ENCODE assay signal across 35 cellular contexts in the genomic region with DNA sequence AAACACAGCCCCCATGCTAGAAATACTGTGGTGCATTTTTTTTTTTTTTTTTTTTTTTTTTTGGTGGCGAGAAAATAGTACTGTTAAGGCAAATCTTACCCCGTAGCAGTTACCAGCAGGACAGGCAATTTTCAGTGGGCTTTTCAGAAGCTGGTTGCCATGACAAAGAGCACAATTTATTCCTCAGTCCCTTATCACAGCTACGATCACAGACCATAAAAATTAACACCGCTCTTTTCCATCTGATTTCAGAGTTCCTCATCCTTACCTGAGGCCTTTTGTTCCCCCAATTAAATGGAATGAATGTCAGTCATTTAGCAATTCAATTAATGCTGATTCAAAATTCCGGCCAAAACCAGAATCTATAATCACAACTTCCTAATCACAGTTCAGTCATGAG. TPM values are rescaled to one million over a fixed set of nuclear protein-coding genes. Genes with fewer than 3 reads are reported as not detected.
DNase-seq lines count a peak whose midpoint lies in the region; ATAC-seq and TF ChIP-seq lines count a peak whose summit lies in the region.
"Had no signal": no experiment of that assay in that cellular context is flagged by ENCODE, and none has a peak within 500 bp of the region (broad histone marks: within the 10 kb centered on the region; RNA-seq: fewer than 3 reads in every experiment).

No MANE protein-coding gene starts in this region.

- no peaks in the 10 kb centered on the region for H3K9me3 Mint-ChIP-seq in mesothelial cell of epicardium
- H3K9me3 Mint-ChIP-seq in stimulated activated effector memory CD8-positive, alpha-beta T cell treated with anti-CD3 and anti-CD28 coated beads, Interleukin-12 subunit alpha, Interleukin-12 subunit beta, amount 100 ng/mL, for 72 hours: no peaks in the 10 kb centered on the region
- H3K9me3 Mint-ChIP-seq: activated CD4-positive, alpha-beta T cell treated with anti-CD3 and anti-CD28 coated beads, Interleukin-2, amount 10 ng/mL, durations not matched to agents 24 days and 14 days; CD4-positive, alpha-beta T cell; natural killer cell; stimulated activated naive B cell treated with anti-CD40 and anti-IgM and Interleukin-4, amounts not matched to agents 10 μg/mL and 1 μg/mL and 100 μg/mL, for 72 hours had no signal

- ATAC-seq in SK-N-SH treated with all-trans-retinoic acid at 6 μM for 48 hours: no peak
- ATAC-seq in GM19351 (IDR thresholded peaks at IDR 0.05; ENCODE audit: unreplicated experiment): no peak
- no peak for ATAC-seq in stimulated activated effector memory CD8-positive, alpha-beta T cell treated with anti-CD3 and anti-CD28 coated beads, Interleukin-12 subunit alpha, Interleukin-12 subunit beta, amount 100 ng/mL, for 72 hours
- ATAC-seq: A549; mucosa of descending colon; natural killer cell; stimulated activated naive B cell treated with anti-CD40 and anti-IgM and Interleukin-4, amounts not matched to agents 10 μg/mL and 1 μg/mL and 100 μg/mL, for 72 hours had no signal

- no peak for TF ChIP-seq EP300 in SK-N-SH (IDR thresholded peaks at IDR 0.05; ENCODE audit: borderline replicate concordance in 1 of 2, low read depth in 1 of 2, low read length in 1 of 2)

- H3K27ac ChIP-seq in SK-N-SH (ENCODE audit: low read depth in 2 of 2, low read length in 1 of 2): peak overlapping the region in 1 of 2 experiments; percentile 48; a peak in 1 of 4 replicates
- H3K27ac ChIP-seq: A549, epithelial cell of prostate, Peyer's patch, skin epidermis, WERI-Rb-1 had no signal

- peak overlapping the region; percentile 96 for H3K27ac Mint-ChIP-seq in mesothelial cell of epicardium
- H3K27ac Mint-ChIP-seq in stimulated activated effector memory CD8-positive, alpha-beta T cell treated with anti-CD3 and anti-CD28 coated beads, Interleukin-12 subunit alpha, Interleukin-12 subunit beta, amount 100 ng/mL, for 72 hours: no peak overlapping the region
- H3K27ac Mint-ChIP-seq: activated CD4-positive, alpha-beta T cell treated with anti-CD3 and anti-CD28 coated beads, Interleukin-2, amount 10 ng/mL, durations not matched to agents 24 days and 14 days; activated naive CD8-positive, alpha-beta T cell; CD4-positive, alpha-beta T cell; natural killer cell; stimulated activated naive B cell treated with anti-CD40 and anti-IgM and Interleukin-4, amounts not matched to agents 10 μg/mL and 1 μg/mL and 100 μg/mL, for 72 hours had no signal

- no peak overlapping the region for H3K4me3 Mint-ChIP-seq in mesothelial cell of epicardium
- H3K4me3 Mint-ChIP-seq in stimulated activated effector memory CD8-positive, alpha-beta T cell treated with anti-CD3 and anti-CD28 coated beads, Interleukin-12 subunit alpha, Interleukin-12 subunit beta, amount 100 ng/mL, for 72 hours: no peak overlapping the region
- H3K4me3 Mint-ChIP-seq: activated CD4-positive, alpha-beta T cell treated with anti-CD3 and anti-CD28 coated beads, Interleukin-2, amount 10 ng/mL, durations not matched to agents 24 days and 14 days; activated naive CD8-positive, alpha-beta T cell; CD4-positive, alpha-beta T cell; natural killer cell; stimulated activated naive B cell treated with anti-CD40 and anti-IgM and Interleukin-4, amounts not matched to agents 10 μg/mL and 1 μg/mL and 100 μg/mL, for 72 hours had no signal

- H3K27me3 Mint-ChIP-seq in mesothelial cell of epicardium (ENCODE audit: low read depth): no peaks in the 10 kb centered on the region
- H3K27me3 Mint-ChIP-seq: activated CD4-positive, alpha-beta T cell treated with anti-CD3 and anti-CD28 coated beads, Interleukin-2, amount 10 ng/mL, durations not matched to agents 24 days and 14 days; activated naive CD8-positive, alpha-beta T cell; CD4-positive, alpha-beta T cell; stimulated activated naive B cell treated with anti-CD40 and anti-IgM and Interleukin-4, amounts not matched to agents 10 μg/mL and 1 μg/mL and 100 μg/mL, for 72 hours had no signal

- no peaks in the 10 kb centered on the region for H3K9me3 ChIP-seq in SK-N-SH
- H3K9me3 ChIP-seq: A549, mucosa of descending colon, Peyer's patch had no signal

- DNase-seq in SK-N-SH (peak; percentile 48), NCI-H748 treated with DMSO at 0.1 percent for 48 hours (lab: John Stamatoyannopoulos, UW) (peak; percentile 98), mesothelial cell of epicardium (ENCODE audit: low spot score in 2 of 2, unreplicated experiment in 2 of 2) (no peak), NK-92 (lab: John Stamatoyannopoulos, UW; ENCODE audit: unreplicated experiment) (no peak), SK-N-DZ (ENCODE audit: low spot score) (no peak)
- no peak for DNase-seq in stimulated activated effector memory CD8-positive, alpha-beta T cell treated with anti-CD3 and anti-CD28 coated beads, Interleukin-12 subunit alpha, Interleukin-12 subunit beta, amount 100 ng/mL, for 72 hours (ENCODE audit: low spot score in 2 of 2)
- DNase-seq: activated CD4-positive, alpha-beta T cell treated with anti-CD3 and anti-CD28 coated beads, Interleukin-2, amount 10 ng/mL, durations not matched to agents 24 days and 14 days; activated CD8-positive, alpha-beta memory T cell treated with anti-CD3 and anti-CD28 coated beads for 24 hours; activated effector memory CD4-positive, alpha-beta T cell treated with anti-CD3 and anti-CD28 coated beads, Interleukin-2, amount 50 U/mL, for 16 hours; AML-193; anterior cingulate cortex; CD4-positive, alpha-beta T cell; effector CD4-positive, alpha-beta T cell; hippocampal formation; IMR-90; mucosa of descending colon; natural killer cell; NCI-H524; Peyer's patch; SHP77; stimulated activated naive B cell treated with anti-CD40 and anti-IgM and Interleukin-4, amounts not matched to agents 10 μg/mL and 1 μg/mL and 100 μg/mL, for 72 hours; T1000; WERI-Rb-1 had no signal

- POLR2A ChIA-PET in SK-N-SH (lab: Yijun Ruan, JAX): no interaction called here

- TF ChIP-seq CTCF in SK-N-SH (IDR thresholded peaks at IDR 0.05): no peak
- TF ChIP-seq CTCF in mesothelial cell of epicardium (IDR thresholded peaks at IDR 0.05; ENCODE audit: unreplicated experiment): no peak

- 92% methylated on average over 5 of the region's 5 CpGs for WGBS in SK-N-SH (ENCODE audit: low lambda C conversion rate)

- H3K4me2 ChIP-seq in SK-N-SH: no peak overlapping the region
- H3K4me2 ChIP-seq: A549 had no signal

- no peak overlapping the region for H3K4me3 ChIP-seq in SK-N-SH (ENCODE audit: low read depth in 2 of 2, low read length in 1 of 2)
- H3K4me3 ChIP-seq: A549, mucosa of descending colon, Peyer's patch, skin epidermis had no signal

- no peaks in the 10 kb centered on the region for H3F3A ChIP-seq in SK-N-SH (replicated peaks; ENCODE audit: insufficient read depth)

- H3K4me1 ChIP-seq in SK-N-SH (ENCODE audit: control insufficient read depth in 1 of 2, insufficient read depth in 2 of 2, low read depth in 1 of 2, low read length in 1 of 2): peaks cover 0 to 30% of the 10 kb centered on the region in 2 experiments; a peak in 2 of 4 replicates
- H3K4me1 ChIP-seq: A549, Peyer's patch had no signal

- no peaks in the 10 kb centered on the region for H4K20me1 ChIP-seq in SK-N-SH (ENCODE audit: insufficient read depth)

- CTCF ChIA-PET in SK-N-SH (lab: Yijun Ruan, JAX): interaction anchor here (1.7 kb wide), 1 partner anchor 10 kb away, joined by 5 read pairs; no protein-coding TSS in a partner anchor

- H3K27me3 ChIP-seq in SK-N-SH (ENCODE audit: insufficient read depth): no peaks in the 10 kb centered on the region
- H3K27me3 ChIP-seq: Peyer's patch had no signal

- H3K36me3 ChIP-seq in SK-N-SH (replicated peaks in 1 of 2; ENCODE audit: control insufficient read depth in 1 of 2, insufficient read depth in 2 of 2, low read length in 1 of 2): peaks cover 5 to 11% of the 10 kb centered on the region in 2 experiments

- H3K36me3 Mint-ChIP-seq in mesothelial cell of epicardium: peaks cover 10% of the 10 kb centered on the region
- peaks cover 8% of the 10 kb centered on the region for H3K36me3 Mint-ChIP-seq in stimulated activated effector memory CD8-positive, alpha-beta T cell treated with anti-CD3 and anti-CD28 coated beads, Interleukin-12 subunit alpha, Interleukin-12 subunit beta, amount 100 ng/mL, for 72 hours

- H3K4me1 Mint-ChIP-seq in mesothelial cell of epicardium: peaks cover 79% of the 10 kb centered on the region
- peaks cover 14% of the 10 kb centered on the region for H3K4me1 Mint-ChIP-seq in stimulated activated effector memory CD8-positive, alpha-beta T cell treated with anti-CD3 and anti-CD28 coated beads, Interleukin-12 subunit alpha, Interleukin-12 subunit beta, amount 100 ng/mL, for 72 hours

- no peak for TF ChIP-seq RAD21 in SK-N-SH (IDR thresholded peaks at IDR 0.05; ENCODE audit: low read length)

- H3K9me2 ChIP-seq in SK-N-SH: no peaks in the 10 kb centered on the region

- no peaks in the 10 kb centered on the region for H3K79me2 ChIP-seq in SK-N-SH (ENCODE audit: insufficient read depth)

- H2AFZ ChIP-seq in SK-N-SH (ENCODE audit: low read depth): no peak overlapping the region

- H3K9ac ChIP-seq in SK-N-SH: no peak overlapping the region

TF ChIP-seq in SK-N-SH, 30 proteins besides CTCF, POLR2A, EP300 and RAD21:
- no peak for TF ChIP-seq TCF12 (IDR thresholded peaks at IDR 0.05)
- peak; percentile 37 for TF ChIP-seq GATA2 (CRISPR knock-in tag; IDR thresholded peaks at IDR 0.05)

TF ChIP-seq in SK-N-SH treated with all-trans-retinoic acid at 6 μM for 48 hours, 23 proteins besides CTCF, POLR2A, EP300 and RAD21 (continues in another document):
- no peak for TF ChIP-seq SNAI2 (CRISPR knock-in tag; IDR thresholded peaks at IDR 0.05)
- TF ChIP-seq RARB (CRISPR knock-in tag; IDR thresholded peaks at IDR 0.05): no peak
- TF ChIP-seq PPARA (CRISPR knock-in tag; IDR thresholded peaks at IDR 0.05; ENCODE audit: borderline replicate concordance): no peak
- TF ChIP-seq GLIS3 (CRISPR knock-in tag; IDR thresholded peaks at IDR 0.05): no peak
- TF ChIP-seq ESRRG (CRISPR knock-in tag; IDR thresholded peaks at IDR 0.05): no peak

RNA-seq across cellular contexts. Expression of gene CPA1, which starts 17.2 kb away (rescaled TPM):
- 0.05 and 0.24 TPM in 2 replicates for polyA plus RNA-seq in SK-N-SH (2012; rRNA removed)
- 0.06 and 0.12 TPM in 2 replicates for polyA plus RNA-seq in SK-N-SH (2012; cell fraction: cytosol; rRNA removed)
- 0.19 and 0.36 TPM in 2 replicates for polyA plus RNA-seq in SK-N-SH (2012; cell fraction: nucleus; rRNA removed)
- 0.75 to 1.4 TPM (median 1.1 TPM) in 3 replicates for total RNA-seq in mesothelial cell of epicardium
- polyA plus RNA-seq in SK-N-DZ (2014; cell fraction: cytosol; rRNA removed): 0.67 and 0.76 TPM in 2 replicates
- polyA plus RNA-seq in SK-N-DZ (2014; cell fraction: nucleus; rRNA removed): 2.3 and 3.1 TPM in 2 replicates
- total RNA-seq: activated CD4-positive, alpha-beta T cell treated with anti-CD3 and anti-CD28 coated beads, Interleukin-2, amount 10 ng/mL, durations not matched to agents 24 days and 14 days; bronchial epithelial cell; CD4-positive, alpha-beta T cell; H4; IMR-90; lung microvascular endothelial cell; mucosa of descending colon; natural killer cell; Peyer's patch; renal cortical epithelial cell; temporal lobe had no signal
- polyA plus RNA-seq: A549, IMR-90 had no signal

RNA-seq across cellular contexts. Expression of gene CEP41, which starts 43.3 kb away (rescaled TPM):
- 20.9 and 25.8 TPM in 2 replicates for polyA plus RNA-seq in SK-N-SH (2012; rRNA removed)
- 20.9 and 23.3 TPM in 2 replicates for polyA plus RNA-seq in SK-N-SH (2012; cell fraction: cytosol; rRNA removed)
- polyA plus RNA-seq in SK-N-SH (2012; cell fraction: nucleus; rRNA removed): 23.1 and 25.8 TPM in 2 replicates
- total RNA-seq in mesothelial cell of epicardium: 21.7 to 22.5 TPM (median 22.1 TPM) in 3 replicates
- 10.1 and 13.0 TPM in 2 replicates for polyA plus RNA-seq in SK-N-DZ (2014; cell fraction: cytosol; rRNA removed)
- 14.2 and 19.4 TPM in 2 replicates for polyA plus RNA-seq in SK-N-DZ (2014; cell fraction: nucleus; rRNA removed)

RNA-seq across cellular contexts. Expression of gene CPA5, which starts 52.9 kb away (rescaled TPM):
- polyA plus RNA-seq in SK-N-SH (2012; rRNA removed): 0.86 and 1.3 TPM in 2 replicates
- polyA plus RNA-seq in SK-N-SH (2012; cell fraction: cytosol; rRNA removed): 0.19 and 0.29 TPM in 2 replicates
- polyA plus RNA-seq in SK-N-SH (2012; cell fraction: nucleus; rRNA removed): 2.2 and 4.6 TPM in 2 replicates
- 0.58 TPM in 1 of 3 replicates, not detected in the others for total RNA-seq in mesothelial cell of epicardium
- not detected in 2 replicates for polyA plus RNA-seq in SK-N-DZ (2014; cell fraction: cytosol; rRNA removed)
- polyA plus RNA-seq in SK-N-DZ (2014; cell fraction: nucleus; rRNA removed): 0.20 TPM in 1 of 2 replicates, not detected in the other
- total RNA-seq: bronchial epithelial cell; CD4-positive, alpha-beta T cell; H4; lung microvascular endothelial cell; mucosa of descending colon; natural killer cell; osteoblast; Peyer's patch; renal cortical epithelial cell; temporal lobe had no signal
- polyA plus RNA-seq: A549 had no signal

Comparison
In these comparisons a context has a peak if more than half of its experiments do, and no peak if none do; other contexts are left out.
1. DNase-seq: peak in SK-N-SH (single experiment) and NCI-H748 treated with DMSO at 0.1 percent for 48 hours (single experiment); none in mesothelial cell of epicardium (0 of 2), NK-92 (single experiment), stimulated activated effector memory CD8-positive, alpha-beta T cell treated with anti-CD3 and anti-CD28 coated beads, Interleukin-12 subunit alpha, Interleukin-12 subunit beta, amount 100 ng/mL, for 72 hours (0 of 2) and SK-N-DZ (single experiment).